Comparison of ENCODE assay signal across 26 cellular contexts in genomic region chr18:78900938-78901909, GRCh38.
"Had no signal": no experiment of that assay in that cellular context is flagged by ENCODE, and none has a peak within 500 bp of the region (broad histone marks: within the 10 kb centered on the region; RNA-seq: fewer than 3 reads in every experiment).

No MANE protein-coding gene starts in this region.

- H3K36me3 ChIP-seq: cardiac muscle cell had no signal

- H3K27ac ChIP-seq: cardiac muscle cell, VCaP had no signal

- H3K36me3 Mint-ChIP-seq: activated CD4-positive, alpha-beta memory T cell treated with anti-CD3 and anti-CD28 coated beads for 36 hours; brain had no signal

- ATAC-seq: activated naive CD4-positive, alpha-beta T cell treated with anti-CD3 and anti-CD28 coated beads, Interleukin-2, amount 50 U/mL, for 72 hours; activated naive CD8-positive, alpha-beta T cell treated with anti-CD3 and anti-CD28 coated beads, Interleukin-2, amount 50 U/mL, for 24 hours had no signal

- H3K4me1 Mint-ChIP-seq: activated CD4-positive, alpha-beta T cell treated with anti-CD3 and anti-CD28 coated beads, Interleukin-2, amount 10 ng/mL, durations not matched to agents 7 days and 5 days; activated naive CD8-positive, alpha-beta T cell treated with anti-CD3 and anti-CD28 coated beads, Interleukin-2, amount 50 U/mL, for 24 hours; brain had no signal

- H3K4me3 Mint-ChIP-seq: activated CD4-positive, alpha-beta memory T cell treated with anti-CD3 and anti-CD28 coated beads for 36 hours; activated CD4-positive, alpha-beta T cell treated with anti-CD3 and anti-CD28 coated beads, Interleukin-2, amount 10 ng/mL, durations not matched to agents 7 days and 5 days; activated naive CD8-positive, alpha-beta T cell treated with anti-CD3 and anti-CD28 coated beads, Interleukin-2, amount 50 U/mL, for 24 hours; activated T-cell treated with anti-CD3 and anti-CD28 coated beads, Interleukin-2, amount 50 U/mL, for 24 hours; brain had no signal

- H3K9me3 Mint-ChIP-seq: activated CD4-positive, alpha-beta memory T cell treated with anti-CD3 and anti-CD28 coated beads for 36 hours; activated CD4-positive, alpha-beta T cell treated with anti-CD3 and anti-CD28 coated beads, Interleukin-2, amount 10 ng/mL, durations not matched to agents 7 days and 5 days; activated naive CD8-positive, alpha-beta T cell treated with anti-CD3 and anti-CD28 coated beads, Interleukin-2, amount 50 U/mL, for 24 hours; activated T-cell treated with anti-CD3 and anti-CD28 coated beads, Interleukin-2, amount 50 U/mL, for 24 hours had no signal

- H3K27ac Mint-ChIP-seq: activated CD4-positive, alpha-beta memory T cell treated with anti-CD3 and anti-CD28 coated beads for 36 hours; activated CD4-positive, alpha-beta T cell treated with anti-CD3 and anti-CD28 coated beads, Interleukin-2, amount 10 ng/mL, durations not matched to agents 7 days and 5 days; activated naive CD8-positive, alpha-beta T cell treated with anti-CD3 and anti-CD28 coated beads, Interleukin-2, amount 50 U/mL, for 24 hours; activated T-cell treated with anti-CD3 and anti-CD28 coated beads, Interleukin-2, amount 50 U/mL, for 24 hours; brain had no signal

- H3K4me3 ChIP-seq: cardiac muscle cell had no signal

- H3K27me3 ChIP-seq: cardiac muscle cell had no signal

- DNase-seq: activated CD4-positive, alpha-beta memory T cell treated with anti-CD3 and anti-CD28 coated beads for 36 hours; activated CD4-positive, alpha-beta T cell treated with anti-CD3 and anti-CD28 coated beads, Interleukin-2, amount 10 ng/mL, durations not matched to agents 7 days and 5 days; activated CD4-positive, CD25-positive, alpha-beta regulatory T cell; activated effector memory CD4-positive, alpha-beta T cell treated with anti-CD3 and anti-CD28 coated beads, Interleukin-2, amount 50 U/mL, for 16 hours; activated naive CD4-positive, alpha-beta T cell treated with Interleukin-2 at 50 U/mL for 16 hours; activated naive CD8-positive, alpha-beta T cell treated with anti-CD3 and anti-CD28 coated beads, Interleukin-2, amount 50 U/mL, for 24 hours; activated T-cell treated with anti-CD3 and anti-CD28 coated beads, Interleukin-2, amount 50 U/mL, for 24 hours; amniotic stem cell; IMR-90; Kasumi-1; KBM-7; NCI-H1105 treated with DMSO at 0.1 percent for 48 hours; NCI-H146; NCI-H1930; NCI-H2171; NCI-H2227 treated with DMSO at 0.1 percent for 48 hours; NCI-H446 treated with DMSO at 0.1 percent for 48 hours; NCI-H524 treated with DMSO at 0.1 percent for 48 hours; NCI-H82; SIG-M5; T-helper 1 cell had no signal

- FAIRE-seq: astrocyte had no signal

- H3K27me3 Mint-ChIP-seq: activated CD4-positive, alpha-beta T cell treated with anti-CD3 and anti-CD28 coated beads, Interleukin-2, amount 10 ng/mL, durations not matched to agents 7 days and 5 days; activated naive CD8-positive, alpha-beta T cell treated with anti-CD3 and anti-CD28 coated beads, Interleukin-2, amount 50 U/mL, for 24 hours; brain had no signal
